Comparison of ENCODE assay signal across 9 cellular contexts in the genomic region with DNA sequence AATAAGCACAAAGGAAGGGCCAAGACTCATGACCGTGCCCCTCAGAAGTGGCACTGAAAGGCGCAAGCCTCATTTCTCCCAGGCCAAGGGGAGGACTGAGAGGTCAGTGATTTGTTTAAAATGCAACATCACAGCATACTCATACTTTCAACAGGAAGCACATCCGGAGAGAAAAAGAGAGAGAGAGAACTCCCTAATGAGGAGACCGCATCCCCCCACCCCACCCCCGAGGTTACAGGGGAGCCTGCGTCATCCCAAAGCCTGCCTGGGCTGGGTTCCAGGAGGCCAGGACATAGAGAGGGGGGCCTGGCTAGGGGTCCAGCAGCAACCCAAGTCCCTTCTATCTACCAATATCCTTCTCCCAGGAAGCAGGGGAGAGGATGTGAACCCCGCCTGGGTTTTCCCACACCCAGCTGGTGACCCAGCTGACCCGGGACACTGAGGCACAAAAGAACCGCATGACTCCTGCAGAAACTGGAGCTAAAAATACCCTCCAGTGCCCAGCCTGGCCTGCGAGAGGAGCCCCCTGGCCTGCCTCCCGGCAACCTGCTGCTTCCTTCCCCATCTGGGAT. TPM values are rescaled to one million over a fixed set of nuclear protein-coding genes. Genes with fewer than 3 reads are reported as not detected.
A peak's percentile ranks its signal among the peaks of the same experiment; 100 is the strongest.
DNase-seq lines count a peak whose midpoint lies in the region; ATAC-seq and TF ChIP-seq lines count a peak whose summit lies in the region.
"Had no signal": no experiment of that assay in that cellular context is flagged by ENCODE, and none has a peak within 500 bp of the region (broad histone marks: within the 10 kb centered on the region; RNA-seq: fewer than 3 reads in every experiment).

No MANE protein-coding gene starts in this region.

- peaks cover 0 to 34% (median 19%) of the 10 kb centered on the region in 4 donors for H3K36me3 ChIP-seq in esophagus muscularis mucosa

- H3K27me3 Mint-ChIP-seq in T-helper 1 cell treated with Interleukin-12 subunit alpha and Interleukin-12 subunit beta and Interleukin-4 antibody, amounts not matched to agents 30 μg/mL and 1 μg/mL, for 36 hours (ENCODE audit: low read depth) = no peaks in the 10 kb centered on the region

- no peaks in the 10 kb centered on the region for H3K27me3 ChIP-seq in esophagus muscularis mucosa

- peak overlapping the region; percentile 69 for H3K4me3 Mint-ChIP-seq in T-helper 1 cell treated with Interleukin-12 subunit alpha and Interleukin-12 subunit beta and Interleukin-4 antibody, amounts not matched to agents 30 μg/mL and 1 μg/mL, for 36 hours

- TF ChIP-seq CTCF in esophagus muscularis mucosa (IDR thresholded peaks at IDR 0.05) = no peak

- no peak for TF ChIP-seq EP300 in esophagus muscularis mucosa (IDR thresholded peaks at IDR 0.05)

- peaks cover 77 to 88% (median 85%) of the 10 kb centered on the region in 4 donors for H3K4me1 ChIP-seq in esophagus muscularis mucosa

- 20% methylated on average over 6 of the region's 11 CpGs for WGBS in esophagus muscularis mucosa

- H3K9me3 Mint-ChIP-seq in T-helper 1 cell treated with Interleukin-12 subunit alpha and Interleukin-12 subunit beta and Interleukin-4 antibody, amounts not matched to agents 30 μg/mL and 1 μg/mL, for 36 hours = no peaks in the 10 kb centered on the region

- H3K9me3 ChIP-seq in esophagus muscularis mucosa = no peaks in the 10 kb centered on the region

- peak overlapping the region; percentile 98 to 100 (median 99) for H3K27ac ChIP-seq in esophagus muscularis mucosa (replicated peaks in 1 of 4)

- peaks cover 5% of the 10 kb centered on the region for H3K36me3 Mint-ChIP-seq in T-helper 1 cell treated with Interleukin-12 subunit alpha and Interleukin-12 subunit beta and Interleukin-4 antibody, amounts not matched to agents 30 μg/mL and 1 μg/mL, for 36 hours (ENCODE audit: low read depth)

- H3K4me3 ChIP-seq in esophagus muscularis mucosa = peak overlapping the region; percentile 86 to 97 (median 94)
- H3K4me3 ChIP-seq: K562 had no signal

- no peak for ATAC-seq in HG02852 (IDR thresholded peaks at IDR 0.05; ENCODE audit: unreplicated experiment)
- ATAC-seq: K562 had no signal

- peak; percentile 99 for DNase-seq in ELR (ENCODE audit: low read depth)
- DNase-seq in esophagus muscularis mucosa (ENCODE audit: extremely low spot score) = no peak
- DNase-seq in non-pigmented ciliary epithelial cell (ENCODE audit: low read depth) = peak; percentile 70
- no peak for DNase-seq in erythroblast (lab: John Stamatoyannopoulos, UW)
- no peak for DNase-seq in NCI-H446 treated with DMSO at 0.1 percent for 48 hours (lab: John Stamatoyannopoulos, UW)
- no peak for DNase-seq in iPS-NIHi7 (ENCODE audit: extremely low spot score)

- no peak for TF ChIP-seq POLR2A in esophagus muscularis mucosa (IDR thresholded peaks at IDR 0.05; ENCODE audit: low read depth)
- TF ChIP-seq POLR2A in erythroblast (IDR thresholded peaks at IDR 0.05; ENCODE audit: low read length) = no peak

- peaks cover 61% of the 10 kb centered on the region for H3K4me1 Mint-ChIP-seq in T-helper 1 cell treated with Interleukin-12 subunit alpha and Interleukin-12 subunit beta and Interleukin-4 antibody, amounts not matched to agents 30 μg/mL and 1 μg/mL, for 36 hours (ENCODE audit: low read depth)

- peak overlapping the region; percentile 82 for H3K27ac Mint-ChIP-seq in T-helper 1 cell treated with Interleukin-12 subunit alpha and Interleukin-12 subunit beta and Interleukin-4 antibody, amounts not matched to agents 30 μg/mL and 1 μg/mL, for 36 hours

- intact Hi-C loops in esophagus muscularis mucosa (cut with DNase I) = loop anchor here (5.0 kb wide), 1 partner anchor 41 kb away; a partner anchor contains a TSS

RNA-seq across cellular contexts. Expression of a gene that starts 3.8 kb away (rescaled TPM):
- total RNA-seq in esophagus muscularis mucosa = 100 to 1,000 TPM in 1 of 4 donors, 10 to 100 TPM in 3; 67.9 to 102 (median 91.7) TPM

RNA-seq across cellular contexts. Expression of a gene that starts 40.7 kb away (rescaled TPM):
- 100 to 1,000 TPM in 1 of 4 donors, 10 to 100 TPM in 3; 39.4 to 108 (median 75.3) TPM for total RNA-seq in esophagus muscularis mucosa

Comparison
In these comparisons a context has a peak if more than half of its experiments do, and no peak if none do; other contexts are left out.
1. DNase-seq: peak in ELR (single experiment) and non-pigmented ciliary epithelial cell (single experiment); none in esophagus muscularis mucosa (single experiment), erythroblast (0 of 2), NCI-H446 treated with DMSO at 0.1 percent for 48 hours (single experiment) and iPS-NIHi7 (single experiment).